Comparison of ENCODE assay signal across 19 cellular contexts in the genomic region with DNA sequence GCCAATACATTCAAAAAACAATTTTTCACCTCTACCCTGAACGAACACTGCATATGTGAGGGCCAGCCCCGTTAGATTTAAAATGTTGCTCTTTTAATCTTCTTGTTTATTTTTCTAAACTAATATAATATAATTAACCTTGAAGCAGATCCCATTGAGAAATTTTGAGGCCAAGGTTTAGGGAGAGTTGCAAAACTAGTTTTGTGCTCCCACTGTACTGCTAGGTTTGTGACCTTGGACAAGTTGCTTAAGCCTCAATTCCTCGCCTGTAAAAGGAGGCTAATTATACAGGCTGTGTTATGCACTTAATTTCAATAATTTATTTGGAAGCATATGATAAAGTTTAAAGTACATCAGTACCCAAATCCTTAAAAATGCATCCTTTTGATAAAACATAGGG. TPM values are rescaled to one million over a fixed set of nuclear protein-coding genes. Genes with fewer than 3 reads are reported as not detected.
A peak's percentile ranks its signal among the peaks of the same experiment; 100 is the strongest.
DNase-seq lines count a peak whose midpoint lies in the region; ATAC-seq and TF ChIP-seq lines count a peak whose summit lies in the region.
"Had no signal": no experiment of that assay in that cellular context is flagged by ENCODE, and none has a peak within 500 bp of the region (broad histone marks: within the 10 kb centered on the region; RNA-seq: fewer than 3 reads in every experiment).

No MANE protein-coding gene starts in this region.

- TF ChIP-seq RAD21 in liver (IDR thresholded peaks at IDR 0.05), result no peak

- peaks cover 6% of the 10 kb centered on the region for H3K9me3 Mint-ChIP-seq in activated CD4-positive, alpha-beta T cell treated with anti-CD3 and anti-CD28 coated beads for 36 hours (ENCODE audit: low read depth)
- H3K9me3 Mint-ChIP-seq in CD8-positive, alpha-beta memory T cell, result peaks cover 0 to under 1% (median 0%) of the 10 kb centered on the region in 5 donors
- H3K9me3 Mint-ChIP-seq in activated T-helper 1 cell treated with anti-CD3 and anti-CD28 coated beads, Interleukin-12 subunit alpha, Interleukin-12 subunit beta, Interleukin-2, Interleukin-4 antibody, amounts not matched to agents 30 ng/mL and 10 ng/mL and 1 ng/mL, durations not matched to agents 14 hours and 24 hours and 36 hours, result peaks cover 7% of the 10 kb centered on the region
- H3K9me3 Mint-ChIP-seq in GM23338, result no peaks in the 10 kb centered on the region

- peaks cover 34% of the 10 kb centered on the region for H3K4me1 ChIP-seq in CD8-positive, alpha-beta memory T cell (ENCODE audit: insufficient read depth, low read length)
- H3K4me1 ChIP-seq in liver (ENCODE audit: control insufficient read depth in 4 of 4, insufficient read depth in 4 of 4, low read length in 3 of 4), result peaks cover 0 to 23% (median 13%) of the 10 kb centered on the region in 4 donors
- no peaks in the 10 kb centered on the region for H3K4me1 ChIP-seq in GM23338 (ENCODE audit: insufficient read depth)

- H3K27me3 Mint-ChIP-seq in activated CD4-positive, alpha-beta T cell treated with anti-CD3 and anti-CD28 coated beads for 36 hours, result peaks cover 1% of the 10 kb centered on the region
- peaks cover 0 to 16% of the 10 kb centered on the region in 2 donors for H3K27me3 Mint-ChIP-seq in CD8-positive, alpha-beta memory T cell
- no peaks in the 10 kb centered on the region for H3K27me3 Mint-ChIP-seq in activated T-helper 1 cell treated with anti-CD3 and anti-CD28 coated beads, Interleukin-12 subunit alpha, Interleukin-12 subunit beta, Interleukin-2, Interleukin-4 antibody, amounts not matched to agents 30 ng/mL and 10 ng/mL and 1 ng/mL, durations not matched to agents 14 hours and 24 hours and 36 hours (ENCODE audit: insufficient read depth)
- no peaks in the 10 kb centered on the region for H3K27me3 Mint-ChIP-seq in GM23338 (ENCODE audit: insufficient read depth, low read depth, poor library complexity)

- no peak overlapping the region for H3K27ac ChIP-seq in CD8-positive, alpha-beta memory T cell (ENCODE audit: low read depth, low read length)
- H3K27ac ChIP-seq in liver (ENCODE audit: low read depth in 1 of 2, low read length in 2 of 2), result peak overlapping the region; percentile 41 to 55
- no peak overlapping the region for H3K27ac ChIP-seq in GM23338 (ENCODE audit: low read depth)
- H3K27ac ChIP-seq: KMS-11, PC-9 had no signal

- DNase-seq in activated CD4-positive, alpha-beta T cell treated with anti-CD3 and anti-CD28 coated beads for 36 hours, result no peak
- DNase-seq in activated CD4-positive, alpha-beta T cell treated with anti-CD3 and anti-CD28 coated beads for 1 hour, result no peak
- DNase-seq in CD8-positive, alpha-beta memory T cell, result no peak
- DNase-seq in activated T-helper 1 cell treated with anti-CD3 and anti-CD28 coated beads, Interleukin-12 subunit alpha, Interleukin-12 subunit beta, Interleukin-2, Interleukin-4 antibody, amounts not matched to agents 30 ng/mL and 10 ng/mL and 1 ng/mL, durations not matched to agents 14 hours and 24 hours and 36 hours (ENCODE audit: low spot score), result no peak
- DNase-seq in GM23338 (ENCODE audit: low spot score) (no peak), nucleus accumbens (lab: John Stamatoyannopoulos, UW) (no peak), MG63 (no peak)
- DNase-seq: GDM1, NCI-H1048, NCI-H1436 treated with DMSO at 0.1 percent for 48 hours, NCI-H2081, NCI-H510A treated with DMSO at 0.1 percent for 48 hours, NCI-H82, PC-9 had no signal

- H3K9me3 ChIP-seq in CD8-positive, alpha-beta memory T cell (ENCODE audit: low read length), result no peaks in the 10 kb centered on the region
- H3K9me3 ChIP-seq in liver (ENCODE audit: control insufficient read depth in 4 of 4, low read length in 3 of 4), result no peaks in the 10 kb centered on the region
- no peaks in the 10 kb centered on the region for H3K9me3 ChIP-seq in MG63

- H4K20me1 ChIP-seq in GM23338 (replicated peaks; ENCODE audit: insufficient read depth), result no peaks in the 10 kb centered on the region

- H2AFZ ChIP-seq in GM23338, result no peak overlapping the region
- H2AFZ ChIP-seq: PC-9 had no signal

- intact Hi-C loops in activated CD4-positive, alpha-beta T cell treated with anti-CD3 and anti-CD28 coated beads for 36 hours (cut with DNase I, micrococcal nuclease), result loop anchor here (5.0 to 10.0 kb wide), 6 partner anchors 243 to 885 kb away; a partner anchor contains a TSS
- intact Hi-C loops in activated T-helper 1 cell treated with anti-CD3 and anti-CD28 coated beads, Interleukin-12 subunit alpha, Interleukin-12 subunit beta, Interleukin-2, Interleukin-4 antibody, amounts not matched to agents 30 ng/mL and 10 ng/mL and 1 ng/mL, durations not matched to agents 14 hours and 24 hours and 36 hours (cut with micrococcal nuclease), result loop anchor here (5.0 to 10.0 kb wide), 7 partner anchors 117 to 1775 kb away; no protein-coding TSS in a partner anchor

- peak overlapping the region; percentile 69 for H3K4me3 Mint-ChIP-seq in activated CD4-positive, alpha-beta T cell treated with anti-CD3 and anti-CD28 coated beads for 36 hours
- H3K4me3 Mint-ChIP-seq in CD8-positive, alpha-beta memory T cell, result peak overlapping the region in 5 of 7 donors; percentile 15 to 91 (median 79)
- H3K4me3 Mint-ChIP-seq in activated T-helper 1 cell treated with anti-CD3 and anti-CD28 coated beads, Interleukin-12 subunit alpha, Interleukin-12 subunit beta, Interleukin-2, Interleukin-4 antibody, amounts not matched to agents 30 ng/mL and 10 ng/mL and 1 ng/mL, durations not matched to agents 14 hours and 24 hours and 36 hours, result peak overlapping the region; percentile 74
- H3K4me3 Mint-ChIP-seq in GM23338, result no peak overlapping the region

- no peaks in the 10 kb centered on the region for H3F3A ChIP-seq in GM23338 (replicated peaks; ENCODE audit: low read depth)

- peaks cover 18% of the 10 kb centered on the region for H3K36me3 Mint-ChIP-seq in activated CD4-positive, alpha-beta T cell treated with anti-CD3 and anti-CD28 coated beads for 36 hours (ENCODE audit: low read depth)
- peaks cover 0 to 9% (median 1%) of the 10 kb centered on the region in 3 donors for H3K36me3 Mint-ChIP-seq in CD8-positive, alpha-beta memory T cell
- H3K36me3 Mint-ChIP-seq in activated T-helper 1 cell treated with anti-CD3 and anti-CD28 coated beads, Interleukin-12 subunit alpha, Interleukin-12 subunit beta, Interleukin-2, Interleukin-4 antibody, amounts not matched to agents 30 ng/mL and 10 ng/mL and 1 ng/mL, durations not matched to agents 14 hours and 24 hours and 36 hours (ENCODE audit: low read depth), result peaks cover 22% of the 10 kb centered on the region
- H3K36me3 Mint-ChIP-seq in GM23338 (ENCODE audit: low read depth), result no peaks in the 10 kb centered on the region

- no peaks in the 10 kb centered on the region for H3K36me3 ChIP-seq in CD8-positive, alpha-beta memory T cell (ENCODE audit: insufficient read depth, low read length)
- no peaks in the 10 kb centered on the region for H3K36me3 ChIP-seq in liver (ENCODE audit: control insufficient read depth in 4 of 4, insufficient read depth in 3 of 4, low read depth in 1 of 4, low read length in 3 of 4)
- no peaks in the 10 kb centered on the region for H3K36me3 ChIP-seq in GM23338 (ENCODE audit: insufficient read depth)
- H3K36me3 ChIP-seq in MG63, result no peaks in the 10 kb centered on the region

- CTCF ChIA-PET in activated CD4-positive, alpha-beta T cell treated with anti-CD3 and anti-CD28 coated beads for 36 hours (lab: Charles Lee), result interaction anchor here (0.6 to 5.9 kb wide), 5 partner anchors 22 to 869 kb away, joined by 3 to 55 read pairs (median 3); no protein-coding TSS in a partner anchor
- CTCF ChIA-PET in CD8-positive, alpha-beta memory T cell (lab: Charles Lee), result interaction anchor here (1.3 to 2.4 kb wide), 2 partner anchors 26 to 43 kb away, joined by 3 to 9 read pairs; no protein-coding TSS in a partner anchor

- no peak overlapping the region for H3K4me2 ChIP-seq in GM23338
- H3K4me2 ChIP-seq: KMS-11, PC-9 had no signal

- 32% methylated on average over 3 of the region's 3 CpGs for WGBS in liver

- no peaks in the 10 kb centered on the region for H3K79me2 ChIP-seq in GM23338 (replicated peaks; ENCODE audit: insufficient read depth)

- H3K27ac Mint-ChIP-seq in activated CD4-positive, alpha-beta T cell treated with anti-CD3 and anti-CD28 coated beads for 36 hours, result peak overlapping the region; percentile 97
- peak overlapping the region in 6 of 8 donors; percentile 35 to 96 (median 88) for H3K27ac Mint-ChIP-seq in CD8-positive, alpha-beta memory T cell
- H3K27ac Mint-ChIP-seq in activated T-helper 1 cell treated with anti-CD3 and anti-CD28 coated beads, Interleukin-12 subunit alpha, Interleukin-12 subunit beta, Interleukin-2, Interleukin-4 antibody, amounts not matched to agents 30 ng/mL and 10 ng/mL and 1 ng/mL, durations not matched to agents 14 hours and 24 hours and 36 hours, result peak overlapping the region; percentile 74
- H3K27ac Mint-ChIP-seq in GM23338, result no peak overlapping the region

- POLR2A ChIA-PET in activated CD4-positive, alpha-beta T cell treated with anti-CD3 and anti-CD28 coated beads for 36 hours (lab: Charles Lee), result interaction anchor here (1.1 kb wide), 1 partner anchor 20 kb away, joined by 3 read pairs; no protein-coding TSS in a partner anchor
- POLR2A ChIA-PET in CD8-positive, alpha-beta memory T cell (lab: Charles Lee), result no interaction called here

- H3K9ac ChIP-seq in liver (ENCODE audit: low read depth in 1 of 2, low read length in 2 of 2), result no peak overlapping the region
- H3K9ac ChIP-seq: KMS-11 had no signal

- ATAC-seq in activated CD4-positive, alpha-beta T cell treated with anti-CD3 and anti-CD28 coated beads for 36 hours, result no peak
- no peak for ATAC-seq in GM23338

- H3K9me2 ChIP-seq in GM23338 (ENCODE audit: insufficient read depth), result no peaks in the 10 kb centered on the region

- TF ChIP-seq CTCF in liver (IDR thresholded peaks at IDR 0.05; ENCODE audit: low read depth, low read length, missing input control) (no peak), GM23338 (conservative IDR thresholded peaks at IDR 0.05; ENCODE audit: low read depth in 2 of 2) (no peak)

- no peak overlapping the region for H3K4me3 ChIP-seq in CD8-positive, alpha-beta memory T cell (ENCODE audit: low read length)
- no peak overlapping the region for H3K4me3 ChIP-seq in liver (ENCODE audit: low read depth in 1 of 3, low read length in 3 of 3)
- H3K4me3 ChIP-seq in GM23338, result no peak overlapping the region
- H3K4me3 ChIP-seq in MG63, result no peak overlapping the region
- H3K4me3 ChIP-seq: PC-9 had no signal

- H3K27me3 ChIP-seq in CD8-positive, alpha-beta memory T cell (ENCODE audit: insufficient read depth, low read length, poor library complexity, severe bottlenecking), result no peaks in the 10 kb centered on the region
- H3K27me3 ChIP-seq in liver (ENCODE audit: control insufficient read depth in 4 of 4, insufficient read depth in 4 of 4, low read length in 3 of 4) (no peaks in the 10 kb centered on the region), GM23338 (ENCODE audit: insufficient read depth) (no peaks in the 10 kb centered on the region), MG63 (no peaks in the 10 kb centered on the region)

- peaks cover 79% of the 10 kb centered on the region for H3K4me1 Mint-ChIP-seq in activated CD4-positive, alpha-beta T cell treated with anti-CD3 and anti-CD28 coated beads for 36 hours
- peaks cover 39 to 54% (median 46%) of the 10 kb centered on the region in 3 donors for H3K4me1 Mint-ChIP-seq in CD8-positive, alpha-beta memory T cell
- peaks cover 88% of the 10 kb centered on the region for H3K4me1 Mint-ChIP-seq in activated T-helper 1 cell treated with anti-CD3 and anti-CD28 coated beads, Interleukin-12 subunit alpha, Interleukin-12 subunit beta, Interleukin-2, Interleukin-4 antibody, amounts not matched to agents 30 ng/mL and 10 ng/mL and 1 ng/mL, durations not matched to agents 14 hours and 24 hours and 36 hours (ENCODE audit: low read depth)
- no peaks in the 10 kb centered on the region for H3K4me1 Mint-ChIP-seq in GM23338

RNA-seq across cellular contexts. Expression of a gene that starts 3.7 kb away (rescaled TPM):
- 1 to 10 TPM; 7.1 to 9.3 TPM for total RNA-seq in activated CD4-positive, alpha-beta T cell treated with anti-CD3 and anti-CD28 coated beads for 36 hours
- total RNA-seq in CD8-positive, alpha-beta memory T cell, result 1 to 10 TPM; 1.6 to 1.7 TPM
- polyA plus RNA-seq in CD8-positive, alpha-beta memory T cell, result 9.2 TPM
- total RNA-seq in activated T-helper 1 cell treated with anti-CD3 and anti-CD28 coated beads, Interleukin-12 subunit alpha, Interleukin-12 subunit beta, Interleukin-2, Interleukin-4 antibody, amounts not matched to agents 30 ng/mL and 10 ng/mL and 1 ng/mL, durations not matched to agents 14 hours and 24 hours and 36 hours, result 13.3 and 14.1 TPM in 2 replicates
- total RNA-seq in liver, result under 1 TPM; 0.08 to 0.09 TPM
- polyA plus RNA-seq in liver, result not detected
- not detected in 2 replicates for total RNA-seq in GM23338 (2014; rRNA removed; shearing (Covaris generic))
- polyA plus RNA-seq in GM23338 (2016; fragmentation: Nextera tagmentation; extraction: Ambion mirVana), result not detected in 2 replicates
- total RNA-seq in MG63 (2014; rRNA removed; shearing (Covaris generic); ENCODE audit: low replicate concordance), result not detected in 2 replicates
- total RNA-seq: A172, PC-9 had no signal
- polyA plus RNA-seq: BJ had no signal

RNA-seq across cellular contexts. Expression of a gene that starts 35.2 kb away (rescaled TPM):
- under 1 TPM in 1 of 2 experiments, not detected in 1; 0.11 TPM for total RNA-seq in activated CD4-positive, alpha-beta T cell treated with anti-CD3 and anti-CD28 coated beads for 36 hours
- total RNA-seq in CD8-positive, alpha-beta memory T cell, result not detected
- polyA plus RNA-seq in CD8-positive, alpha-beta memory T cell, result not detected
- not detected in 2 replicates for total RNA-seq in activated T-helper 1 cell treated with anti-CD3 and anti-CD28 coated beads, Interleukin-12 subunit alpha, Interleukin-12 subunit beta, Interleukin-2, Interleukin-4 antibody, amounts not matched to agents 30 ng/mL and 10 ng/mL and 1 ng/mL, durations not matched to agents 14 hours and 24 hours and 36 hours
- not detected for total RNA-seq in liver
- polyA plus RNA-seq in liver, result not detected
- total RNA-seq in GM23338 (2014; rRNA removed; shearing (Covaris generic)), result not detected in 2 replicates
- not detected in 2 replicates for polyA plus RNA-seq in GM23338 (2016; fragmentation: Nextera tagmentation; extraction: Ambion mirVana)
- not detected in 2 replicates for total RNA-seq in MG63 (2014; rRNA removed; shearing (Covaris generic); ENCODE audit: low replicate concordance)
- total RNA-seq: A172, M059J, PC-9 had no signal
- polyA plus RNA-seq: BJ had no signal

Comparison
In these comparisons a context has a peak if more than half of its experiments do, and no peak if none do; other contexts are left out.
1. H3K27ac ChIP-seq: peak in liver (2 of 2); none in CD8-positive, alpha-beta memory T cell (single experiment) and GM23338 (single experiment).